In the genomic region with DNA sequence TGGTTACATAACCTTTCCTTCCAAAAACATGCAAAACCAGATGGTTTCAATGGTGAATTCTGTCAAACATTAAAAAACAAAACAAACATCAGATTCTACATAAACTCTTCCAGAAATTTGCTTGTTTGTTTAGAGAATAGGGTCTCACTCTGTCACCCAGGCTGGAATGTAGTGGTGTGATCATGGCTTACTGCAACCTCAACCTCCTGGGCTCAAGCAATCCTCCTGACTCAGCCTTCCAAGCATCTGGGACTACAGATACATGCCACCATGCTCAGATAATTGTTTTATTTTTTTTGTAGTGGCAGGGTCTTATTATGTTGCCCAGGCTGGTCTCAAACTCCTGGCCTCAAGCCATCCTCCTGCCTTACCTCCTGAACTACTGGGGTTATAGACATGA, we compare ENCODE assay signal across 31 cellular contexts. TPM values are rescaled to one million over a fixed set of nuclear protein-coding genes. Genes with fewer than 3 reads are reported as not detected.
DNase-seq lines count a peak whose midpoint lies in the region; ATAC-seq, FAIRE-seq and TF ChIP-seq lines count a peak whose summit lies in the region.
"Had no signal": no experiment of that assay in that cellular context is flagged by ENCODE, and none has a peak within 500 bp of the region (broad histone marks: within the 10 kb centered on the region; RNA-seq: fewer than 3 reads in every experiment).

No MANE protein-coding gene starts in this region.

- no peaks in the 10 kb centered on the region for H3K27me3 Mint-ChIP-seq in osteocyte (ENCODE audit: unreplicated experiment)

- intact Hi-C loops in pancreas (cut with DNase I), result no loop called here

- H3K27ac ChIP-seq in pancreas, result no peak overlapping the region
- H3K27ac ChIP-seq: BLaER1, breast epithelium, gastrocnemius medialis, HL-60, left lung, neutrophil had no signal

- TF ChIP-seq CTCF in osteocyte (IDR thresholded peaks at IDR 0.05) (no peak), pancreas (IDR thresholded peaks at IDR 0.05) (no peak)

- H3K36me3 Mint-ChIP-seq in osteocyte (ENCODE audit: unreplicated experiment), result peaks cover 35% of the 10 kb centered on the region

- peak overlapping the region; percentile 42 for H3K27ac Mint-ChIP-seq in osteocyte (ENCODE audit: unreplicated experiment)
- H3K27ac Mint-ChIP-seq: activated CD4-positive, alpha-beta T cell treated with anti-CD3 and anti-CD28 coated beads, Interleukin-2, amount 10 ng/mL, durations not matched to agents 7 days and 5 days; immature natural killer cell; naive B cell had no signal

- no peak overlapping the region for H3K4me3 Mint-ChIP-seq in osteocyte (ENCODE audit: unreplicated experiment)
- H3K4me3 Mint-ChIP-seq: activated CD4-positive, alpha-beta T cell treated with anti-CD3 and anti-CD28 coated beads, Interleukin-2, amount 10 ng/mL, durations not matched to agents 7 days and 5 days; activated T-cell treated with anti-CD3 and anti-CD28 coated beads, Interleukin-2, amount 50 U/mL, for 4 hours; immature natural killer cell; naive B cell had no signal

- no peaks in the 10 kb centered on the region for H3K27me3 ChIP-seq in pancreas
- H3K27me3 ChIP-seq: BLaER1, breast epithelium, gastrocnemius medialis, left lung, neutrophil had no signal

- peaks cover 29% of the 10 kb centered on the region for H3K4me1 Mint-ChIP-seq in osteocyte (ENCODE audit: unreplicated experiment)
- H3K4me1 Mint-ChIP-seq: activated CD4-positive, alpha-beta T cell treated with anti-CD3 and anti-CD28 coated beads, Interleukin-2, amount 10 ng/mL, durations not matched to agents 7 days and 5 days; immature natural killer cell; naive B cell had no signal

- H3K9me3 Mint-ChIP-seq in osteocyte (ENCODE audit: unreplicated experiment), result peaks cover 10% of the 10 kb centered on the region

- FAIRE-seq in pancreas (lab: Jason Lieb, UNC) (no peak), GM19239 (lab: Jason Lieb, UNC) (no peak)

- H3K4me1 ChIP-seq in pancreas, result no peaks in the 10 kb centered on the region
- H3K4me1 ChIP-seq: BLaER1, breast epithelium, gastrocnemius medialis, left lung had no signal

- no peak for ATAC-seq in pancreas
- ATAC-seq: activated T-cell treated with anti-CD3 and anti-CD28 coated beads, Interleukin-2, amount 50 U/mL, for 4 hours; gastrocnemius medialis; HCT116; left lung; PC-3 had no signal

- no peaks in the 10 kb centered on the region for H3K36me3 ChIP-seq in pancreas
- H3K36me3 ChIP-seq: BLaER1, breast epithelium, gastrocnemius medialis, left lung, neutrophil had no signal

- no peak overlapping the region for H3K4me3 ChIP-seq in pancreas
- H3K4me3 ChIP-seq: BLaER1, breast epithelium, gastrocnemius medialis, left lung, smooth muscle cell had no signal

- H3K9me3 ChIP-seq in pancreas, result no peaks in the 10 kb centered on the region
- H3K9me3 ChIP-seq: BLaER1, gastrocnemius medialis, neutrophil had no signal

- peak; percentile 2 for DNase-seq in H4 (ENCODE audit: low spot score)
- peak; percentile 24 to 60 for DNase-seq in SW 1271 (lab: John Stamatoyannopoulos, UW)
- peak; percentile 64 for DNase-seq in fibroblast of gingiva (ENCODE audit: low read depth)
- DNase-seq in osteocyte (ENCODE audit: extremely low spot score, unreplicated experiment), result no peak
- DNase-seq in activated gamma-delta T cell treated with Interleukin-2 at 50 U/mL for 16 hours, result no peak
- no peak for DNase-seq in pancreas
- no peak for DNase-seq in GM19239 (ENCODE audit: insufficient read length, low spot score)
- no peak for DNase-seq in stimulated activated naive CD4-positive, alpha-beta T cell treated with Interleukin-2 at 50 U/mL for 16 hours (lab: John Stamatoyannopoulos, UW)
- DNase-seq: activated CD4-positive, alpha-beta T cell treated with anti-CD3 and anti-CD28 coated beads, Interleukin-2, amount 10 ng/mL, durations not matched to agents 7 days and 5 days; activated T-cell treated with anti-CD3 and anti-CD28 coated beads, Interleukin-2, amount 50 U/mL, for 4 hours; DMS153; effector CD8-positive, alpha-beta T cell; gastrocnemius medialis; GDM1; hypothalamus; immature natural killer cell; left lung; naive B cell; NCI-H1092; NCI-H187; NCI-H524; PC-3; Right ventricle myocardium superior; stimulated activated CD4-positive, alpha-beta T cell treated with anti-CD3 and anti-CD28 coated beads, Interleukin-2, amount 100 ng/mL, for 24 hours; trophoblast cell had no signal

RNA-seq across cellular contexts. Expression of gene FBXL2, which starts 36.1 kb away (rescaled TPM):
- total RNA-seq in H4 (2014; rRNA removed; shearing (Covaris generic)), result 3.0 and 3.8 TPM in 2 replicates
- total RNA-seq in osteocyte (16.0 and 20.4 TPM in 2 replicates), pancreas (1 to 10 TPM; 1.8 to 7.8 (median 2.9) TPM)
- 1 to 10 TPM; 2.5 to 5.0 TPM for polyA plus RNA-seq in pancreas
- total RNA-seq: activated CD4-positive, alpha-beta T cell treated with anti-CD3 and anti-CD28 coated beads, Interleukin-2, amount 10 ng/mL, durations not matched to agents 7 days and 5 days; activated T-cell treated with anti-CD3 and anti-CD28 coated beads, Interleukin-2, amount 50 U/mL, for 4 hours had no signal

Comparison
In these comparisons a context has a peak if more than half of its experiments do, and no peak if none do; other contexts are left out.
1. DNase-seq: peak in H4 (single experiment), SW 1271 (2 of 2) and fibroblast of gingiva (single experiment); none in osteocyte (single experiment), activated gamma-delta T cell treated with Interleukin-2 at 50 U/mL for 16 hours (single experiment), pancreas (0 of 6), GM19239 (single experiment) and stimulated activated naive CD4-positive, alpha-beta T cell treated with Interleukin-2 at 50 U/mL for 16 hours (single experiment).